ENCODE assay signal across 26 cellular contexts in the genomic region with DNA sequence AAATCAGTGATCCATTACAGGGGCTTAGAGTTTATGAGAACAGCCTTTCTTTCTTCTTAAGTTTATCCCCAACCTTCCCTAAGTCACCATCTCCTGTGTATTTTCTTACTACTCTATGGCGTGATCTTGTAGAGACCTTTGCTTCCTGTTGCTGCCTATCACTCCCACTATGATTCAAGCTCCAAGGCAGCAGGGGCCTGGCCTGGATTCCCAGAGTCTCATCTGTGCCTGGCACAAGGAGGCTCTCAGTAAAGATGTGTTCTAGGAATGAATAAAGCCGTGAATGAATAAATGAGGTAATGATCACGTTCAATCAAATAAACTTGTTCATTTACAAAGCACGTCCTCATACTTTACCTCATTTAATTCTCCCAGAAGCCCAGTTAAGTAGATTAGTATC. TPM values are rescaled to one million over a fixed set of nuclear protein-coding genes. Genes with fewer than 3 reads are reported as not detected.
A peak's percentile ranks its signal among the peaks of the same experiment; 100 is the strongest.
DNase-seq lines count a peak whose midpoint lies in the region; ATAC-seq, FAIRE-seq and TF ChIP-seq lines count a peak whose summit lies in the region.
"Had no signal": no experiment of that assay in that cellular context is flagged by ENCODE, and none has a peak within 500 bp of the region (broad histone marks: within the 10 kb centered on the region; RNA-seq: fewer than 3 reads in every experiment).

No MANE protein-coding gene starts in this region.

- H2AK9ac ChIP-seq in IMR-90 (replicated peaks; ENCODE audit: low read depth, low read length, poor library complexity) = no peak overlapping the region

- no peak for TF ChIP-seq RAD21 in IMR-90 (IDR thresholded peaks at IDR 0.05; ENCODE audit: low read length)
- TF ChIP-seq RAD21 in K562 (CRISPR knock-in tag; conservative IDR thresholded peaks at IDR 0.05 in 1 of 2, IDR thresholded peaks at IDR 0.05 in 1 of 2) = no peak

- no peak for TF ChIP-seq EP300 in K562 (IDR thresholded peaks at IDR 0.05; ENCODE audit: low read length)

- dilution Hi-C loops in IMR-90 (cut with HindIII; ENCODE audit: low sequenced_read_pairs, unreplicated experiment) = no loop called here

- no peaks in the 10 kb centered on the region for H3K27me3 ChIP-seq in IMR-90 (ENCODE audit: control insufficient read depth, insufficient read depth, low read length)
- H3K27me3 ChIP-seq in K562 (ENCODE audit: control insufficient read depth in 2 of 2, insufficient read depth in 2 of 2, low read length in 2 of 2) = no peaks in the 10 kb centered on the region

- in situ Hi-C loops in IMR-90 (cut with MboI; ENCODE audit: low sequenced_read_pairs) = no loop called here
- in situ Hi-C loops in K562 (cut with MboI) = no loop called here

- H3K9me1 ChIP-seq in IMR-90 (ENCODE audit: insufficient read depth, low read length) = no peaks in the 10 kb centered on the region
- H3K9me1 ChIP-seq in K562 (ENCODE audit: control insufficient read depth, insufficient read depth, low read length) = no peaks in the 10 kb centered on the region

- no peaks in the 10 kb centered on the region for H4K20me1 ChIP-seq in IMR-90 (ENCODE audit: insufficient read depth, low read length)
- H4K20me1 ChIP-seq in K562 (replicated peaks; ENCODE audit: control insufficient read depth, insufficient read depth, low read length) = no peaks in the 10 kb centered on the region

- H3K23ac ChIP-seq in IMR-90 (ENCODE audit: low read depth, low read length) = no peak overlapping the region

- H3K56ac ChIP-seq in IMR-90 (ENCODE audit: extremely low read depth, insufficient read depth, low read length) = no peak overlapping the region

- no peak overlapping the region for H2BK20ac ChIP-seq in IMR-90 (ENCODE audit: low read depth, low read length)

- H2AK5ac ChIP-seq in IMR-90 (ENCODE audit: low read depth, low read length) = no peak overlapping the region

- H3K36me3 ChIP-seq in IMR-90 (ENCODE audit: control insufficient read depth, insufficient read depth, low read length) (peaks cover 23% of the 10 kb centered on the region), K562 (ENCODE audit: control insufficient read depth, insufficient read depth, low read length) (no peaks in the 10 kb centered on the region)
- H3K36me3 ChIP-seq: HAP-1 had no signal

- H3K4me2 ChIP-seq in IMR-90 (ENCODE audit: low read depth, low read length) (no peak overlapping the region), K562 (ENCODE audit: insufficient read depth, low read length) (no peak overlapping the region)
- H3K4me2 ChIP-seq: A549 had no signal

- H2AFZ ChIP-seq in IMR-90 (replicated peaks; ENCODE audit: low read length, poor library complexity) (no peak overlapping the region), K562 (ENCODE audit: low read depth, low read length) (no peak overlapping the region)
- H2AFZ ChIP-seq: GM23248 had no signal

- H3K27ac ChIP-seq in IMR-90 (ENCODE audit: insufficient read depth, low read length) = no peak overlapping the region
- H3K27ac ChIP-seq in K562 (ENCODE audit: extremely low read depth, low read depth, low read length) = no peak overlapping the region
- H3K27ac ChIP-seq: A549, GM23248, HL-60 had no signal

- FAIRE-seq in K562 (lab: Jason Lieb, UNC) = no peak
- FAIRE-seq: A549, GM12878, HTR-8/SVneo had no signal

- no peak overlapping the region for H2BK15ac ChIP-seq in IMR-90 (ENCODE audit: low read depth, low read length)

- H3K14ac ChIP-seq in IMR-90 (replicated peaks; ENCODE audit: low read depth, low read length) = no peak overlapping the region

- intact Hi-C loops in IMR-90 (cut with micrococcal nuclease) (no loop called here), K562 (cut with micrococcal nuclease) (no loop called here)

- no peak overlapping the region for H4K91ac ChIP-seq in IMR-90 (ENCODE audit: insufficient read depth, low read depth, low read length)

- ATAC-seq in IMR-90 (ENCODE audit: low read depth) (no peak), K562 (peak; percentile 48)
- ATAC-seq: A549, GM12878 had no signal

- CTCF ChIA-PET in IMR-90 (lab: Yijun Ruan, JAX) = no interaction called here
- CTCF ChIA-PET in K562 (lab: Yijun Ruan, JAX; ENCODE audit: low intra/inter-chr PET ratio) = no interaction called here

- BruUV-seq in IMR-90 (replicated peaks; lab: Mats Ljungman, UMichigan) (no TSS peak), K562 (replicated peaks; lab: Mats Ljungman, UMichigan) (no TSS peak)

- H3K4me3 ChIP-seq in IMR-90 (ENCODE audit: insufficient read depth, low read depth, low read length) = no peak overlapping the region
- H3K4me3 ChIP-seq in K562 = no peak overlapping the region
- no peak overlapping the region for H3K4me3 ChIP-seq in retinal pigment epithelial cell (ENCODE audit: low read length)
- H3K4me3 ChIP-seq: A549, GM12878, GM23248, HAP-1 had no signal

- H3K9me3 ChIP-seq in IMR-90 (ENCODE audit: control insufficient read depth, insufficient read depth, low read length) = no peaks in the 10 kb centered on the region
- 0 out of 2 replicates have a peak, but pooled peaks cover 2% of the 10 kb centered on the region for H3K9me3 ChIP-seq in K562 (replicated peaks; ENCODE audit: control insufficient read depth, insufficient read depth, low read depth, low read length)
- H3K9me3 ChIP-seq: A549, HAP-1 had no signal

- H4K8ac ChIP-seq in IMR-90 (ENCODE audit: low read depth in 2 of 2, low read length in 2 of 2) = no peak overlapping the region

- H2BK120ac ChIP-seq in IMR-90 (ENCODE audit: low read depth, low read length) = no peak overlapping the region

- DNase-seq in IMR-90 = peak; percentile 27
- DNase-seq in K562 (ENCODE audit: extremely low read depth in 1 of 4, low spot score in 3 of 4) = no peak
- peak; percentile 20 for DNase-seq in globus pallidus (ENCODE audit: low spot score)
- DNase-seq in retinal pigment epithelial cell (ENCODE audit: low read depth) = peak; percentile 82
- no peak for DNase-seq in inferior parietal cortex (ENCODE audit: extremely low spot score)
- DNase-seq in cortex of kidney (lab: John Stamatoyannopoulos, UW) = no peak
- no peak for DNase-seq in superior temporal gyrus (ENCODE audit: extremely low spot score)
- DNase-seq: CD4-positive, alpha-beta T cell; DMS53; EL; GM23248; NCI-H1092 treated with DMSO at 0.1 percent for 48 hours; NCI-H146; NCI-H2029 treated with DMSO at 0.1 percent for 48 hours; NCI-H2171 treated with DMSO at 0.1 percent for 48 hours; NCI-H446 treated with DMSO at 0.1 percent for 48 hours; NCI-H69; NK-92 treated with Interleukin-12 subunit alpha and Interleukin-12 subunit beta, amount 100 ng/mL, for 24 hours; OCI-M1; Right ventricle myocardium superior had no signal

- H3K4me1 ChIP-seq in IMR-90 (ENCODE audit: control insufficient read depth, insufficient read depth, low read length) (no peaks in the 10 kb centered on the region), K562 (replicated peaks in 1 of 2; ENCODE audit: control insufficient read depth in 2 of 2, insufficient read depth in 2 of 2, low read length in 2 of 2) (no peaks in the 10 kb centered on the region)
- H3K4me1 ChIP-seq: A549, HAP-1 had no signal

- no peak overlapping the region for H4K5ac ChIP-seq in IMR-90 (ENCODE audit: low read depth, low read length)

- no peaks in the 10 kb centered on the region for H3K79me2 ChIP-seq in K562 (ENCODE audit: control insufficient read depth, insufficient read depth, low read length)

- no CpG with 5 or more reads among the region's 4 CpGs for WGBS in IMR-90 (ENCODE audit: extremely low coverage in 2 of 2, insufficient read length in 1 of 2), 2 experiments
- WGBS in K562 (ENCODE audit: insufficient coverage, low coverage, missing lambda C conversion rate) = 23% methylated on average over 4 of the region's 4 CpGs

- H3K9ac ChIP-seq in IMR-90 (ENCODE audit: low read depth, low read length) (no peak overlapping the region), K562 (ENCODE audit: insufficient read depth in 1 of 2, low read depth in 2 of 2, low read length in 2 of 2) (no peak overlapping the region)
- H3K9ac ChIP-seq: GM23248 had no signal

- TF ChIP-seq CTCF in IMR-90 (conservative IDR thresholded peaks at IDR 0.05; ENCODE audit: low read depth, low read length) (no peak), K562 (IDR thresholded peaks at IDR 0.05 in 2 of 3, conservative IDR thresholded peaks at IDR 0.05 in 1 of 3; ENCODE audit: insufficient read depth in 2 of 3, low read depth in 1 of 3, low read length in 3 of 3) (no peak), retinal pigment epithelial cell (conservative IDR thresholded peaks at IDR 0.05; ENCODE audit: low read depth, low read length) (no peak)

- POLR2A ChIA-PET in IMR-90 (lab: Charles Lee; ENCODE audit: unreplicated experiment) = no interaction called here
- POLR2A ChIA-PET in K562 (lab: Yijun Ruan, JAX) = interaction anchor here (0.6 to 1.5 kb wide), 2 partner anchors 12 to 16 kb away, joined by 3 to 4 read pairs; no protein-coding TSS in a partner anchor

- no peak overlapping the region for H2BK5ac ChIP-seq in IMR-90 (ENCODE audit: low read depth, low read length, poor library complexity, severe bottlenecking)

- no peaks in the 10 kb centered on the region for H3K79me1 ChIP-seq in IMR-90 (ENCODE audit: low read depth in 1 of 2, low read length in 2 of 2)

- no peak overlapping the region for H3K4ac ChIP-seq in IMR-90 (ENCODE audit: low read depth, low read length)

- no peak for TF ChIP-seq POLR2A in IMR-90 (IDR thresholded peaks at IDR 0.05; ENCODE audit: low read depth, low read length)
- no peak for TF ChIP-seq POLR2A in K562 (conservative IDR thresholded peaks at IDR 0.05)

- no peak overlapping the region for H3K18ac ChIP-seq in IMR-90 (ENCODE audit: low read depth, low read length)

RNA-seq across cellular contexts. Expression of gene CC2D2A, which starts 45.4 kb away (rescaled TPM):
- total RNA-seq in IMR-90 (2012; rRNA removed) = 21.9 and 26.3 TPM in 2 replicates
- 16.7 and 20.8 TPM in 2 replicates for polyA plus RNA-seq in IMR-90 (2012; rRNA removed)
- 4.7 and 14.8 TPM in 2 replicates for polyA plus RNA-seq in IMR-90 (2012; cell fraction: cytosol; rRNA removed)
- 5.9 and 31.6 TPM in 2 replicates for polyA plus RNA-seq in IMR-90 (2012; cell fraction: nucleus; rRNA removed; ENCODE audit: low replicate concordance)
- total RNA-seq in K562 (2011; cell fraction: chromatin; rRNA removed; ENCODE audit: low replicate concordance) = 0.51 and 1.1 TPM in 2 replicates
- 0.33 and 2.9 TPM in 2 replicates for total RNA-seq in K562 (2011; cell fraction: nucleolus; rRNA removed)
- total RNA-seq in K562 (2011; cell fraction: nucleoplasm; rRNA removed) = 0.81 and 1.1 TPM in 2 replicates
- total RNA-seq in K562 (2014; rRNA removed) = 1.6 and 2.5 TPM in 2 replicates
- total RNA-seq in K562 (2014; rRNA removed; fragmentation: Illumina TruSeq; extraction: Trizol) = 1.6 TPM in 2 replicates
- 1.8 and 2.1 TPM in 2 replicates for total RNA-seq in K562 (2015; rRNA removed; fragmentation: Illumina TruSeq; extraction: Trizol)
- 1.7 TPM in 2 replicates for total RNA-seq in K562 (2021)
- polyA plus RNA-seq in K562 (2011; rRNA removed) = 0.15 and 0.36 TPM in 2 replicates
- 0.03 and 0.09 TPM in 2 replicates for polyA plus RNA-seq in K562 (2011; cell fraction: cytosol; rRNA removed)
- polyA plus RNA-seq in K562 (2011; cell fraction: nucleus; rRNA removed) = 0.11 and 0.30 TPM in 2 replicates
- polyA plus RNA-seq in K562 (2012) = 1.6 and 5.1 TPM in 2 replicates
- 1.6 and 2.8 TPM in 2 replicates for polyA plus RNA-seq in K562 (2014; fragmentation: Illumina TruSeq; extraction: Trizol)
- 1 to 10 TPM; 1.1 to 1.7 TPM for polyA plus RNA-seq in K562 (2014; fragmentation: Nextera tagmentation; extraction: Ambion mirVana)
- 1.0 and 2.0 TPM in 2 replicates for polyA plus RNA-seq in K562 (2014; rRNA removed)
- 0.12 and 0.67 TPM in 2 replicates for polyA minus RNA-seq in K562 (2011; rRNA and poly(A)+ RNA removed)
- polyA minus RNA-seq in K562 (2011; cell fraction: cytosol; rRNA and poly(A)+ RNA removed) = not detected in 2 replicates
- 0.56 and 1.2 TPM in 2 replicates for polyA minus RNA-seq in K562 (2011; cell fraction: nucleus; rRNA and poly(A)+ RNA removed)
- total RNA-seq: CD4-positive, alpha-beta T cell had no signal
- polyA plus RNA-seq: IgD-negative memory B cell had no signal

Comparison
In these comparisons a context has a peak if more than half of its experiments do, and no peak if none do; other contexts are left out.
1. DNase-seq: peak in IMR-90 (single experiment), globus pallidus (single experiment) and retinal pigment epithelial cell (single experiment); none in K562 (0 of 4), inferior parietal cortex (single experiment), cortex of kidney (single experiment) and superior temporal gyrus (single experiment).